In the genomic region with DNA sequence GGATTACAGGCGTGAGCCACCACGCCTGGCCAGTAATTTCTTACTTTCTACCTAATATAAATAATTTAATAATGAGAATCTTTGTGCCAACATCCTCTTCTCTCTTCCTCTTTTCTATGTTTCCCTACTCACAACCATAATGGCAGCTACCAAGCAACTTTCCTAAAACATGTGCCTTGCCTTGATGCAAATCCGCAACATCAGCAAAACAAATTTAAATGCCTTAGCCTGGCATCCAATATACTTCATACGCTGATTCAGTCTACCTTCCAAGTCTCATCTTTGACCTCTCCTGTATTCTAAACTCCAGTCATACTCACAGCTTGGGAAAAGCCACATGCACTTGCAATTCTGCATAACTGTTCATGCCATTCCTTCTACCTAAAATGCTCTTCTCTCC, we compare ENCODE assay signal across 18 cellular contexts.
DNase-seq lines count a peak whose midpoint lies in the region; ATAC-seq, FAIRE-seq and TF ChIP-seq lines count a peak whose summit lies in the region.
"Had no signal": no experiment of that assay in that cellular context is flagged by ENCODE, and none has a peak within 500 bp of the region (broad histone marks: within the 10 kb centered on the region; RNA-seq: fewer than 3 reads in every experiment).

No MANE protein-coding gene starts in this region.

- H3K4ac ChIP-seq in trophoblast cell (ENCODE audit: low read depth, low read length): no peak overlapping the region

- H3K79me1 ChIP-seq in trophoblast cell (ENCODE audit: low read length): peaks cover 18% of the 10 kb centered on the region

- peaks cover 33% of the 10 kb centered on the region for H3K4me1 Mint-ChIP-seq in astrocyte (ENCODE audit: low read depth, unreplicated experiment)
- H3K4me1 Mint-ChIP-seq: CD4-positive, alpha-beta memory T cell had no signal

- TF ChIP-seq CTCF in HepG2 (CRISPR knock-in tag; IDR thresholded peaks at IDR 0.05) (no peak), right lobe of liver (IDR thresholded peaks at IDR 0.05) (no peak), PC-3 (conservative IDR thresholded peaks at IDR 0.05; ENCODE audit: low read depth, low read length) (no peak), astrocyte (IDR thresholded peaks at IDR 0.05; ENCODE audit: insufficient read depth, low read depth, low read length) (no peak)

- H4K8ac ChIP-seq in trophoblast cell (ENCODE audit: low read depth, low read length): no peak overlapping the region

- H3K36me3 Mint-ChIP-seq in astrocyte (ENCODE audit: low read depth, unreplicated experiment): peaks cover 1% of the 10 kb centered on the region
- H3K36me3 Mint-ChIP-seq: CD14-positive monocyte; CD4-positive, alpha-beta memory T cell had no signal

- no peak for TF ChIP-seq EP300 in HepG2 (IDR thresholded peaks at IDR 0.05; ENCODE audit: low read depth in 2 of 2, low read length in 2 of 2)
- no peak for TF ChIP-seq EP300 in HepG2 (CRISPR knock-in tag; IDR thresholded peaks at IDR 0.05; ENCODE audit: borderline replicate concordance)

- H3K79me2 ChIP-seq in HepG2 (ENCODE audit: insufficient read depth, low read length) (no peaks in the 10 kb centered on the region), PC-3 (ENCODE audit: low read length) (0 out of 2 replicates have a peak, but pooled peaks cover 5% of the 10 kb centered on the region), astrocyte (ENCODE audit: insufficient read depth, low read length) (no peaks in the 10 kb centered on the region), trophoblast cell (ENCODE audit: control insufficient read depth, insufficient read depth, low read length, poor library complexity) (no peaks in the 10 kb centered on the region)

- H2AFZ ChIP-seq in HepG2 (ENCODE audit: low read length) (no peak overlapping the region), PC-3 (ENCODE audit: low read length) (no peak overlapping the region), astrocyte (ENCODE audit: low read depth, low read length) (no peak overlapping the region), trophoblast cell (ENCODE audit: insufficient read depth, low read length, poor library complexity) (no peak overlapping the region)

- H3K4me2 ChIP-seq in HepG2 (ENCODE audit: low read depth, low read length) (no peak overlapping the region), PC-3 (ENCODE audit: low read length) (peak overlapping the region; percentile 3; the same call in 1 of the 2 replicates), astrocyte (ENCODE audit: low read length) (no peak overlapping the region), trophoblast cell (ENCODE audit: low read length) (no peak overlapping the region)
- H3K4me2 ChIP-seq: BLaER1 had no signal

- H3K4me3 Mint-ChIP-seq in astrocyte (ENCODE audit: unreplicated experiment): no peak overlapping the region
- H3K4me3 Mint-ChIP-seq: CD14-positive monocyte; CD4-positive, alpha-beta memory T cell had no signal

- H3K9me3 Mint-ChIP-seq in astrocyte (ENCODE audit: unreplicated experiment): peaks cover 4% of the 10 kb centered on the region

- FAIRE-seq in HepG2 (lab: Jason Lieb, UNC) (no peak), astrocyte (lab: Jason Lieb, UNC) (no peak)
- FAIRE-seq: GM12878, GM19239 had no signal

- BruUV-seq in HepG2 (replicated peaks; lab: Mats Ljungman, UMichigan) (no TSS peak), PC-3 (replicated peaks; lab: Mats Ljungman, UMichigan) (no TSS peak)

- no peak overlapping the region for H3K23ac ChIP-seq in trophoblast cell (ENCODE audit: low read length)

- no peaks in the 10 kb centered on the region for H3K9me2 ChIP-seq in PC-3 (replicated peaks; ENCODE audit: low read length)

- H3K27ac Mint-ChIP-seq in astrocyte (ENCODE audit: unreplicated experiment): peak overlapping the region; percentile 59
- H3K27ac Mint-ChIP-seq: CD14-positive monocyte; CD4-positive, alpha-beta memory T cell had no signal

- H3K27me3 ChIP-seq in HepG2 (ENCODE audit: control insufficient read depth in 1 of 2, insufficient read depth in 2 of 2, low read length in 2 of 2) (no peaks in the 10 kb centered on the region), right lobe of liver (no peaks in the 10 kb centered on the region), PC-3 (ENCODE audit: low read length) (no peaks in the 10 kb centered on the region), astrocyte (ENCODE audit: insufficient read depth, low read length) (no peaks in the 10 kb centered on the region), trophoblast cell (ENCODE audit: insufficient read depth, low read length) (no peaks in the 10 kb centered on the region)
- H3K27me3 ChIP-seq: BLaER1 had no signal

- H2BK5ac ChIP-seq in trophoblast cell (ENCODE audit: low read depth, low read length, poor library complexity): no peak overlapping the region

- no peak overlapping the region for H3K18ac ChIP-seq in trophoblast cell (ENCODE audit: low read length)

- ATAC-seq in HepG2 (no peak), right lobe of liver (no peak), PC-3 (no peak), GM18861 (IDR thresholded peaks at IDR 0.05; ENCODE audit: unreplicated experiment) (no peak)
- ATAC-seq: GM12878 had no signal

- no peak overlapping the region for H2BK120ac ChIP-seq in trophoblast cell (ENCODE audit: insufficient read depth, low read length, poor library complexity)

- intact Hi-C loops in HepG2 (cut with micrococcal nuclease; ENCODE audit: unreplicated experiment) (no loop called here), right lobe of liver (cut with DNase I) (no loop called here), PC-3 (cut with micrococcal nuclease) (no loop called here)

- no peaks in the 10 kb centered on the region for H3K9me3 ChIP-seq in HepG2 (ENCODE audit: low read length)
- H3K9me3 ChIP-seq in right lobe of liver: no peaks in the 10 kb centered on the region
- no peaks in the 10 kb centered on the region for H3K9me3 ChIP-seq in PC-3 (ENCODE audit: low read length)
- no peaks in the 10 kb centered on the region for H3K9me3 ChIP-seq in astrocyte (ENCODE audit: insufficient read depth, low read depth, low read length)
- no peaks in the 10 kb centered on the region for H3K9me3 ChIP-seq in trophoblast cell (ENCODE audit: insufficient read depth, low read depth, low read length)
- H3K9me3 ChIP-seq: BLaER1, HAP-1 had no signal

- peak overlapping the region; percentile 90 for H2BK12ac ChIP-seq in trophoblast cell (ENCODE audit: low read length)

- H3K4me1 ChIP-seq in HepG2 (ENCODE audit: insufficient read depth, low read length) (no peaks in the 10 kb centered on the region), right lobe of liver (no peaks in the 10 kb centered on the region), PC-3 (ENCODE audit: insufficient read depth, low read length) (peaks cover 65% of the 10 kb centered on the region), astrocyte (ENCODE audit: insufficient read depth, low read length) (peaks cover 28% of the 10 kb centered on the region), trophoblast cell (ENCODE audit: control insufficient read depth in 1 of 2, insufficient read depth in 2 of 2, low read length in 2 of 2) (peaks cover 2% of the 10 kb centered on the region in 2 experiments)
- H3K4me1 ChIP-seq: BLaER1 had no signal

- CTCF ChIA-PET in HepG2 (lab: Yijun Ruan, JAX; ENCODE audit: low intra/inter-chr PET ratio, low total read pairs) (no interaction called here), PC-3 (lab: Charles Lee) (no interaction called here)

- peak overlapping the region; percentile 50 for H3K14ac ChIP-seq in trophoblast cell (ENCODE audit: low read length)

- H3K27ac ChIP-seq in HepG2 (ENCODE audit: extremely low read length, insufficient read depth, low read length): no peak overlapping the region
- H3K27ac ChIP-seq in right lobe of liver: no peak overlapping the region
- peak overlapping the region; percentile 49 for H3K27ac ChIP-seq in PC-3 (ENCODE audit: low read length)
- no peak overlapping the region for H3K27ac ChIP-seq in astrocyte (ENCODE audit: low read depth, low read length)
- no peak overlapping the region for H3K27ac ChIP-seq in trophoblast cell (ENCODE audit: low read depth, low read length)
- H3K27ac ChIP-seq: 22Rv1, BLaER1 had no signal

- H4K12ac ChIP-seq in trophoblast cell (ENCODE audit: low read depth, low read length): no peak overlapping the region

- H3K4me3 ChIP-seq in HepG2 (replicated peaks in 1 of 3; ENCODE audit: insufficient read depth in 1 of 3, low read depth in 2 of 3, low read length in 3 of 3) (no peak overlapping the region), right lobe of liver (no peak overlapping the region), PC-3 (ENCODE audit: low read length) (no peak overlapping the region), astrocyte (ENCODE audit: insufficient read depth, low read depth, low read length) (no peak overlapping the region), trophoblast cell (ENCODE audit: low read depth, low read length) (no peak overlapping the region)
- H3K4me3 ChIP-seq: BLaER1, GM12878, HAP-1 had no signal

- peak overlapping the region; percentile 73 for H2AK5ac ChIP-seq in trophoblast cell (ENCODE audit: low read length)

- no peaks in the 10 kb centered on the region for H3K27me3 Mint-ChIP-seq in astrocyte (ENCODE audit: low read depth, unreplicated experiment)

- POLR2A ChIA-PET in HepG2 (lab: Yijun Ruan, JAX): no interaction called here
- POLR2A ChIA-PET in PC-3 (lab: Charles Lee; ENCODE audit: unreplicated experiment): no interaction called here

- DNase-seq in HepG2 (ENCODE audit: low spot score) (no peak), right lobe of liver (no peak), PC-3 (peak; percentile 30), astrocyte (ENCODE audit: low read depth) (no peak), trophoblast cell (no peak), HuH-7 (ENCODE audit: low spot score) (no peak), NCI-H1436 (lab: John Stamatoyannopoulos, UW) (no peak)
- DNase-seq: CD4-positive, alpha-beta memory T cell; DMS 273 treated with DMSO at 0.1 percent for 48 hours; DND-41; EL had no signal

- H3K36me3 ChIP-seq in HepG2 (replicated peaks in 1 of 2; ENCODE audit: control insufficient read depth in 1 of 2, insufficient read depth in 2 of 2, low read length in 2 of 2) (no peaks in the 10 kb centered on the region), right lobe of liver (no peaks in the 10 kb centered on the region), PC-3 (ENCODE audit: low read depth, low read length) (no peaks in the 10 kb centered on the region), astrocyte (ENCODE audit: insufficient read depth, low read length) (no peaks in the 10 kb centered on the region), trophoblast cell (ENCODE audit: control insufficient read depth in 1 of 2, insufficient read depth in 2 of 2, low read length in 2 of 2) (no peaks in the 10 kb centered on the region)
- H3K36me3 ChIP-seq: BLaER1, HAP-1 had no signal

- in situ Hi-C loops in HepG2 (cut with HindIII; ENCODE audit: extremely low pct_ligation_motif_present, low pct_unique_long_range_greater_than_20kb): no loop called here

- no peak for TF ChIP-seq RAD21 in HepG2 (CRISPR knock-in tag; IDR thresholded peaks at IDR 0.05)

- peak overlapping the region; percentile 46 for H4K91ac ChIP-seq in trophoblast cell (ENCODE audit: low read depth, low read length)

- WGBS in HepG2 (ENCODE audit: low lambda C conversion rate): 85% methylated on average over 4 of the region's 4 CpGs
- WGBS in right lobe of liver (ENCODE audit: insufficient coverage, low coverage, low lambda C conversion rate, missing lambda C conversion rate): 82% methylated on average over 4 of the region's 4 CpGs
- no CpG with 5 or more reads among the region's 4 CpGs for WGBS in trophoblast cell (ENCODE audit: extremely low coverage, insufficient coverage, insufficient read length)

- TF ChIP-seq POLR2A in HepG2 (IDR thresholded peaks at IDR 0.05; ENCODE audit: insufficient read depth in 1 of 2, low read depth in 2 of 2, low read length in 2 of 2) (no peak), right lobe of liver (IDR thresholded peaks at IDR 0.05) (no peak)

- H4K20me1 ChIP-seq in HepG2 (ENCODE audit: insufficient read depth, low read length): no peaks in the 10 kb centered on the region
- no peaks in the 10 kb centered on the region for H4K20me1 ChIP-seq in PC-3 (ENCODE audit: low read length)
- no peaks in the 10 kb centered on the region for H4K20me1 ChIP-seq in astrocyte (ENCODE audit: insufficient read depth, low read length)
- H4K20me1 ChIP-seq: BLaER1 had no signal

- peaks cover 27% of the 10 kb centered on the region for H3F3A ChIP-seq in PC-3 (ENCODE audit: low read length, unreplicated experiment)

- no peak overlapping the region for H3K9ac ChIP-seq in HepG2 (ENCODE audit: insufficient read depth, low read depth, low read length)
- H3K9ac ChIP-seq in PC-3 (ENCODE audit: low read length): no peak overlapping the region
- H3K9ac ChIP-seq in astrocyte (ENCODE audit: low read length): no peak overlapping the region
- H3K9ac ChIP-seq in trophoblast cell (ENCODE audit: low read length): no peak overlapping the region
- H3K9ac ChIP-seq: BLaER1 had no signal
